Comparison of ENCODE assay signal across 8 cellular contexts in genomic region chr19:45470147-45471081, GRCh38. TPM values are rescaled to one million over a fixed set of nuclear protein-coding genes. Genes with fewer than 3 reads are reported as not detected.
DNase-seq lines count a peak whose midpoint lies in the region; ATAC-seq and TF ChIP-seq lines count a peak whose summit lies in the region.

No MANE protein-coding gene starts in this region.

- POLR2A ChIA-PET in activated CD8-positive, alpha-beta T cell treated with anti-CD3 and anti-CD28 coated beads for 36 hours (lab: Charles Lee) = interaction anchor here (2.1 to 3.4 kb wide), 5 partner anchors 8 to 30 kb away, joined by 7 to 29 read pairs (median 12); no protein-coding TSS in a partner anchor

- peak overlapping the region; percentile 92 for H3K27ac Mint-ChIP-seq in activated CD8-positive, alpha-beta T cell treated with anti-CD3 and anti-CD28 coated beads for 36 hours

- H3K27me3 Mint-ChIP-seq in activated CD8-positive, alpha-beta T cell treated with anti-CD3 and anti-CD28 coated beads for 36 hours = peaks cover 5% of the 10 kb centered on the region

- CTCF ChIA-PET in activated CD8-positive, alpha-beta T cell treated with anti-CD3 and anti-CD28 coated beads for 36 hours (lab: Charles Lee) = interaction anchor here (1.3 to 5.3 kb wide), 10 partner anchors 8 to 68 kb away, joined by 3 to 64 read pairs (median 6); no protein-coding TSS in a partner anchor

- ATAC-seq in activated CD8-positive, alpha-beta T cell treated with anti-CD3 and anti-CD28 coated beads for 36 hours = no peak
- ATAC-seq in HG02798 (IDR thresholded peaks at IDR 0.05; ENCODE audit: poor library complexity, unreplicated experiment) (no peak), HG02588 (IDR thresholded peaks at IDR 0.05; ENCODE audit: unreplicated experiment) (no peak)

- peak overlapping the region; percentile 86 for H3K4me3 Mint-ChIP-seq in activated CD8-positive, alpha-beta T cell treated with anti-CD3 and anti-CD28 coated beads for 36 hours

- H3K4me3 ChIP-seq in fibroblast of villous mesenchyme (ENCODE audit: low read depth, low read length) (peak overlapping the region; percentile 97), skeletal muscle cell (ENCODE audit: low read depth, low read length) (peak overlapping the region; percentile 95)

- TF ChIP-seq CTCF in activated CD8-positive, alpha-beta T cell treated with anti-CD3 and anti-CD28 coated beads for 36 hours (IDR thresholded peaks at IDR 0.05) = no peak
- TF ChIP-seq CTCF in fibroblast of villous mesenchyme (IDR thresholded peaks at IDR 0.05; ENCODE audit: insufficient read depth, low read depth, low read length) = no peak

- intact Hi-C loops in activated CD8-positive, alpha-beta T cell treated with anti-CD3 and anti-CD28 coated beads for 36 hours (cut with micrococcal nuclease) = loop anchor here (10.0 kb wide), 1 partner anchor 46 kb away; the partner anchor contains the start of gene ERCC1

- peak; percentile 81 for DNase-seq in activated effector memory CD4-positive, alpha-beta T cell treated with anti-CD3 and anti-CD28 coated beads, Interleukin-2, amount 50 U/mL, for 16 hours
- no peak for DNase-seq in activated effector memory CD4-positive, alpha-beta T cell treated with Interleukin-2 at 50 U/mL for 16 hours
- DNase-seq in activated CD8-positive, alpha-beta T cell treated with anti-CD3 and anti-CD28 coated beads for 36 hours = peak; percentile 44
- DNase-seq in fibroblast of villous mesenchyme (ENCODE audit: low read depth) (peak; percentile 32), skeletal muscle cell (ENCODE audit: low read depth) (no peak), NCI-H774 (lab: John Stamatoyannopoulos, UW) (no peak)

- peaks cover 17% of the 10 kb centered on the region for H3K36me3 Mint-ChIP-seq in activated CD8-positive, alpha-beta T cell treated with anti-CD3 and anti-CD28 coated beads for 36 hours (ENCODE audit: low read depth)

- no peaks in the 10 kb centered on the region for H3K9me3 Mint-ChIP-seq in activated CD8-positive, alpha-beta T cell treated with anti-CD3 and anti-CD28 coated beads for 36 hours

- peaks cover 34% of the 10 kb centered on the region for H3K4me1 Mint-ChIP-seq in activated CD8-positive, alpha-beta T cell treated with anti-CD3 and anti-CD28 coated beads for 36 hours (ENCODE audit: low read depth)

RNA-seq across cellular contexts. Expression of gene FOSB, which starts 2.6 kb away (rescaled TPM):
- 10 to 100 TPM; 70.0 to 71.2 TPM for total RNA-seq in activated CD8-positive, alpha-beta T cell treated with anti-CD3 and anti-CD28 coated beads for 36 hours
- total RNA-seq in fibroblast of villous mesenchyme = 13.0 and 16.1 TPM in 2 replicates

RNA-seq across cellular contexts. Expression of gene RTN2, which starts 26.4 kb away (rescaled TPM):
- total RNA-seq in activated CD8-positive, alpha-beta T cell treated with anti-CD3 and anti-CD28 coated beads for 36 hours = 1 to 10 TPM; 2.6 to 3.0 TPM
- total RNA-seq in fibroblast of villous mesenchyme = 6.9 and 11.9 TPM in 2 replicates

RNA-seq across cellular contexts. Expression of gene PPM1N, which starts 27.8 kb away (rescaled TPM):
- 1 to 10 TPM; 3.7 to 4.2 TPM for total RNA-seq in activated CD8-positive, alpha-beta T cell treated with anti-CD3 and anti-CD28 coated beads for 36 hours
- 1.3 and 2.3 TPM in 2 replicates for total RNA-seq in fibroblast of villous mesenchyme

RNA-seq across cellular contexts. Expression of gene VASP, which starts 36.9 kb away (rescaled TPM):
- total RNA-seq in activated CD8-positive, alpha-beta T cell treated with anti-CD3 and anti-CD28 coated beads for 36 hours = 100 to 1,000 TPM; 152 to 153 TPM
- 158 and 185 TPM in 2 replicates for total RNA-seq in fibroblast of villous mesenchyme

RNA-seq across cellular contexts. Expression of gene ERCC1, which starts 46.7 kb away (rescaled TPM):
- total RNA-seq in activated CD8-positive, alpha-beta T cell treated with anti-CD3 and anti-CD28 coated beads for 36 hours = 10 to 100 TPM; 41.6 to 46.5 TPM
- 73.0 and 88.9 TPM in 2 replicates for total RNA-seq in fibroblast of villous mesenchyme

Comparison
In these comparisons a context has a peak if more than half of its experiments do, and no peak if none do; other contexts are left out.
1. DNase-seq: peak in activated effector memory CD4-positive, alpha-beta T cell treated with anti-CD3 and anti-CD28 coated beads, Interleukin-2, amount 50 U/mL, for 16 hours (single experiment), activated CD8-positive, alpha-beta T cell treated with anti-CD3 and anti-CD28 coated beads for 36 hours (single experiment) and fibroblast of villous mesenchyme (single experiment); none in activated effector memory CD4-positive, alpha-beta T cell treated with Interleukin-2 at 50 U/mL for 16 hours (single experiment), skeletal muscle cell (single experiment) and NCI-H774 (single experiment).